ENCODE assay signal across 1 cellular context in the genomic region with DNA sequence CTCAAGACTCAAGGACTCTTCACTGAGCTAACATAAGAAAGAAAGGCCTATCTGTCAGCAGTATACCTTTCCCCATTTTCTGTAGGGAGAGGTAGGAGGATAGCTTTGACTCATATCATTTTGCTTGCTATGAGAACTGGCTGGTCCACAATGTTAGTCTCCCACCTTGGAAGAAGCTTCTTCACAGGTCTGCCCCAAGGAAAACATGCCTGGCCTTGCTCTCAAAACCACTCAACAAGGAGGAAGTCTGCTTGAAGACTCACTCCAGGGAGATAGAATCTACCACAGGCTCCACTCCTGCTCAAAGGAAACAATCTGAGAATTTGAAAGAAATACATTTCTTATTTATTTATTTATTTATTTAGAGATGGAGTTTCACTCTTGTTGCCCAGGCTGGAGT.
TF ChIP-seq lines count a peak whose summit lies in the region.

No MANE protein-coding gene starts in this region.

TF ChIP-seq in HCT116, 20 proteins besides CTCF, POLR2A, EP300 and RAD21:
- TF ChIP-seq SRF (IDR thresholded peaks at IDR 0.05; ENCODE audit: low read depth) (no peak), TCF7L2 (IDR thresholded peaks at IDR 0.05; ENCODE audit: borderline replicate concordance, extremely low read depth, insufficient read depth, insufficient read length) (no peak), YY1 (IDR thresholded peaks at IDR 0.05; ENCODE audit: extremely low read depth, insufficient replicate concordance, low read depth, low read length) (no peak), ELF1 (IDR thresholded peaks at IDR 0.05; ENCODE audit: borderline replicate concordance, low read depth) (no peak), SP1 (IDR thresholded peaks at IDR 0.05; ENCODE audit: low read depth) (no peak), ZFX (IDR thresholded peaks at IDR 0.05) (no peak), FOSL1 (IDR thresholded peaks at IDR 0.05; ENCODE audit: low read depth) (no peak), EZH2 (IDR thresholded peaks at IDR 0.05) (no peak), MAX (IDR thresholded peaks at IDR 0.05) (no peak), CBX3 (IDR thresholded peaks at IDR 0.05; ENCODE audit: low read depth) (no peak), ZNF274 (IDR thresholded peaks at IDR 0.05; ENCODE audit: low read depth, low read length) (no peak), SIN3A (IDR thresholded peaks at IDR 0.05; ENCODE audit: low read depth) (no peak)
- TF ChIP-seq, protein P1, sequence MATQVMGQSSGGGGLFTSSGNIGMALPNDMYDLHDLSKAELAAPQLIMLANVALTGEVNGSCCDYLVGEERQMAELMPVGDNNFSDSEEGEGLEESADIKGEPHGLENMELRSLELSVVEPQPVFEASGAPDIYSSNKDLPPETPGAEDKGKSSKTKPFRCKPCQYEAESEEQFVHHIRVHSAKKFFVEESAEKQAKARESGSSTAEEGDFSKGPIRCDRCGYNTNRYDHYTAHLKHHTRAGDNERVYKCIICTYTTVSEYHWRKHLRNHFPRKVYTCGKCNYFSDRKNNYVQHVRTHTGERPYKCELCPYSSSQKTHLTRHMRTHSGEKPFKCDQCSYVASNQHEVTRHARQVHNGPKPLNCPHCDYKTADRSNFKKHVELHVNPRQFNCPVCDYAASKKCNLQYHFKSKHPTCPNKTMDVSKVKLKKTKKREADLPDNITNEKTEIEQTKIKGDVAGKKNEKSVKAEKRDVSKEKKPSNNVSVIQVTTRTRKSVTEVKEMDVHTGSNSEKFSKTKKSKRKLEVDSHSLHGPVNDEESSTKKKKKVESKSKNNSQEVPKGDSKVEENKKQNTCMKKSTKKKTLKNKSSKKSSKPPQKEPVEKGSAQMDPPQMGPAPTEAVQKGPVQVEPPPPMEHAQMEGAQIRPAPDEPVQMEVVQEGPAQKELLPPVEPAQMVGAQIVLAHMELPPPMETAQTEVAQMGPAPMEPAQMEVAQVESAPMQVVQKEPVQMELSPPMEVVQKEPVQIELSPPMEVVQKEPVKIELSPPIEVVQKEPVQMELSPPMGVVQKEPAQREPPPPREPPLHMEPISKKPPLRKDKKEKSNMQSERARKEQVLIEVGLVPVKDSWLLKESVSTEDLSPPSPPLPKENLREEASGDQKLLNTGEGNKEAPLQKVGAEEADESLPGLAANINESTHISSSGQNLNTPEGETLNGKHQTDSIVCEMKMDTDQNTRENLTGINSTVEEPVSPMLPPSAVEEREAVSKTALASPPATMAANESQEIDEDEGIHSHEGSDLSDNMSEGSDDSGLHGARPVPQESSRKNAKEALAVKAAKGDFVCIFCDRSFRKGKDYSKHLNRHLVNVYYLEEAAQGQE (IDR thresholded peaks at IDR 0.05; ENCODE audit: low read depth): no peak
- TF ChIP-seq, protein P2, sequence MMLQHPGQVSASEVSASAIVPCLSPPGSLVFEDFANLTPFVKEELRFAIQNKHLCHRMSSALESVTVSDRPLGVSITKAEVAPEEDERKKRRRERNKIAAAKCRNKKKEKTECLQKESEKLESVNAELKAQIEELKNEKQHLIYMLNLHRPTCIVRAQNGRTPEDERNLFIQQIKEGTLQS (IDR thresholded peaks at IDR 0.05): no peak
- TF ChIP-seq, protein P3, sequence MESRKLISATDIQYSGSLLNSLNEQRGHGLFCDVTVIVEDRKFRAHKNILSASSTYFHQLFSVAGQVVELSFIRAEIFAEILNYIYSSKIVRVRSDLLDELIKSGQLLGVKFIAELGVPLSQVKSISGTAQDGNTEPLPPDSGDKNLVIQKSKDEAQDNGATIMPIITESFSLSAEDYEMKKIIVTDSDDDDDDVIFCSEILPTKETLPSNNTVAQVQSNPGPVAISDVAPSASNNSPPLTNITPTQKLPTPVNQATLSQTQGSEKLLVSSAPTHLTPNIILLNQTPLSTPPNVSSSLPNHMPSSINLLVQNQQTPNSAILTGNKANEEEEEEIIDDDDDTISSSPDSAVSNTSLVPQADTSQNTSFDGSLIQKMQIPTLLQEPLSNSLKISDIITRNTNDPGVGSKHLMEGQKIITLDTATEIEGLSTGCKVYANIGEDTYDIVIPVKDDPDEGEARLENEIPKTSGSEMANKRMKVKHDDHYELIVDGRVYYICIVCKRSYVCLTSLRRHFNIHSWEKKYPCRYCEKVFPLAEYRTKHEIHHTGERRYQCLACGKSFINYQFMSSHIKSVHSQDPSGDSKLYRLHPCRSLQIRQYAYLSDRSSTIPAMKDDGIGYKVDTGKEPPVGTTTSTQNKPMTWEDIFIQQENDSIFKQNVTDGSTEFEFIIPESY (IDR thresholded peaks at IDR 0.05; ENCODE audit: extremely low read depth, insufficient replicate concordance, low read length): no peak
